In genomic region chr10:131477457-131478205, GRCh38 we compare ENCODE assay signal across 19 cellular contexts.
DNase-seq lines count a peak whose midpoint lies in the region; ATAC-seq, FAIRE-seq and TF ChIP-seq lines count a peak whose summit lies in the region.
"Had no signal": no experiment of that assay in that cellular context is flagged by ENCODE, and none has a peak within 500 bp of the region (broad histone marks: within the 10 kb centered on the region; RNA-seq: fewer than 3 reads in every experiment).

No MANE protein-coding gene starts in this region.

- 0 out of 2 replicates have a peak, but pooled peaks have one; percentile 12 for TF ChIP-seq RAD21 in HCT116 (IDR thresholded peaks at IDR 0.05; ENCODE audit: low read depth)

- H3K4me3 ChIP-seq in HCT116 (replicated peaks in 1 of 2; ENCODE audit: low read depth in 1 of 2, low read length in 2 of 2) (no peak overlapping the region), hepatocyte (no peak overlapping the region), pancreas (no peak overlapping the region), gastroesophageal sphincter (no peak overlapping the region)
- H3K4me3 ChIP-seq: MG63, mucosa of descending colon, transverse colon had no signal

- H3K9ac ChIP-seq in HCT116 (ENCODE audit: low read length), result no peak overlapping the region

- H3K4me2 ChIP-seq in HCT116 (ENCODE audit: low read length) (no peak overlapping the region), hepatocyte (peak overlapping the region; percentile 63)

- TF ChIP-seq CTCF in HCT116 (IDR thresholded peaks at IDR 0.05 in 2 of 3, conservative IDR thresholded peaks at IDR 0.05 in 1 of 3; ENCODE audit: borderline replicate concordance in 1 of 3, insufficient read depth in 1 of 3, low read depth in 2 of 3, low read length in 2 of 3), result 0 out of 6 replicates have a peak, but pooled peaks of 1 of the 3 experiments have one; percentile 8
- peak; percentile 21 for TF ChIP-seq CTCF in hepatocyte (IDR thresholded peaks at IDR 0.05; ENCODE audit: poor library complexity)
- TF ChIP-seq CTCF in pancreas (IDR thresholded peaks at IDR 0.05), result no peak
- TF ChIP-seq CTCF in gastroesophageal sphincter (IDR thresholded peaks at IDR 0.05), result no peak

- H3K27ac ChIP-seq in HCT116 (ENCODE audit: low read depth, low read length), result no peak overlapping the region
- peak overlapping the region; percentile 73 for H3K27ac ChIP-seq in hepatocyte
- H3K27ac ChIP-seq in pancreas, result peak overlapping the region in 1 of 4 donors; percentile 5
- H3K27ac ChIP-seq in gastroesophageal sphincter, result no peak overlapping the region
- H3K27ac ChIP-seq: transverse colon had no signal

- TF ChIP-seq POLR2A in HCT116 (IDR thresholded peaks at IDR 0.05; ENCODE audit: borderline replicate concordance, extremely low read depth, insufficient read depth, insufficient read length) (no peak), gastroesophageal sphincter (IDR thresholded peaks at IDR 0.05) (no peak)

- H4K20me1 ChIP-seq in HCT116 (ENCODE audit: insufficient read depth) (no peaks in the 10 kb centered on the region), hepatocyte (ENCODE audit: insufficient read depth, poor library complexity, severe bottlenecking) (no peaks in the 10 kb centered on the region)

- CTCF ChIA-PET in HCT116 (lab: Charles Lee), result no interaction called here

- ATAC-seq in HCT116 (no peak), pancreas (peak; percentile 79 to 89 (median 82)), gastroesophageal sphincter (no peak), HG03342 (IDR thresholded peaks at IDR 0.05; ENCODE audit: unreplicated experiment) (no peak)
- ATAC-seq: left colon; mucosa of descending colon; Panc1; stimulated activated naive CD8-positive, alpha-beta T cell treated with anti-CD3 and anti-CD28 coated beads, Interleukin-15, amount 100 ng/mL, for 72 hours had no signal

- no peak for FAIRE-seq in pancreas (lab: Jason Lieb, UNC)

- BruUV-seq in HCT116 (replicated peaks; lab: Mats Ljungman, UMichigan), result no TSS peak

- H3K9me2 ChIP-seq in HCT116 (ENCODE audit: insufficient read depth), result no peaks in the 10 kb centered on the region
- H3K9me2 ChIP-seq in hepatocyte (replicated peaks; ENCODE audit: insufficient read depth), result no peaks in the 10 kb centered on the region

- no peaks in the 10 kb centered on the region for H3K4me1 ChIP-seq in HCT116 (ENCODE audit: control insufficient read depth in 1 of 2, insufficient read depth in 2 of 2, low read length in 2 of 2)
- H3K4me1 ChIP-seq in hepatocyte (ENCODE audit: insufficient read depth), result no peaks in the 10 kb centered on the region
- peaks cover 0 to 6% (median 4%) of the 10 kb centered on the region in 3 donors for H3K4me1 ChIP-seq in pancreas
- H3K4me1 ChIP-seq in gastroesophageal sphincter, result no peaks in the 10 kb centered on the region
- H3K4me1 ChIP-seq: transverse colon had no signal

- RAD21 ChIA-PET in HCT116 (lab: Charles Lee; ENCODE audit: low non-redundant PET in 1 of 2, low total read pairs in 2 of 2, uncharacterized antibody in 2 of 2, unreplicated experiment in 2 of 2), result no interaction called here

- H3K9me3 ChIP-seq in HCT116 (ENCODE audit: control insufficient read depth in 1 of 2, insufficient read depth in 1 of 2, low read depth in 1 of 2, low read length in 2 of 2) (no peaks in the 10 kb centered on the region), hepatocyte (ENCODE audit: low read depth) (no peaks in the 10 kb centered on the region), pancreas (no peaks in the 10 kb centered on the region), gastroesophageal sphincter (no peaks in the 10 kb centered on the region)
- H3K9me3 ChIP-seq: MG63, transverse colon had no signal

- POLR2A ChIA-PET in HCT116 (lab: Charles Lee), result no interaction called here

- no peak for DNase-seq in HCT116 (ENCODE audit: low read depth, low spot score)
- DNase-seq in RPMI8226, result peak; percentile 3
- DNase-seq in hepatocyte (ENCODE audit: low spot score), result peak; percentile 54
- DNase-seq in pancreas, result peak in 2 of 6 donors; percentile 11 to 36
- no peak for DNase-seq in GDM1 (lab: John Stamatoyannopoulos, UW)
- no peak for DNase-seq in AG08395 (ENCODE audit: low spot score)
- DNase-seq: activated CD4-positive, alpha-beta T cell treated with anti-CD3 and anti-CD28 coated beads, Interleukin-2, amount 50 U/mL, for 48 hours; CD8-positive, alpha-beta memory T cell; DND-41; left colon; MG63; mucosa of descending colon; NCI-H1694; stimulated activated CD4-positive, alpha-beta T cell treated with anti-CD3 and anti-CD28 coated beads, Interleukin-4, amount 100 ng/mL, for 24 hours; stimulated activated naive CD8-positive, alpha-beta T cell treated with anti-CD3 and anti-CD28 coated beads, Interleukin-15, amount 100 ng/mL, for 72 hours; transverse colon had no signal

- H3K79me2 ChIP-seq in HCT116 (ENCODE audit: insufficient read depth, low read length), result no peaks in the 10 kb centered on the region
- H3K79me2 ChIP-seq in hepatocyte, result no peaks in the 10 kb centered on the region

- TF ChIP-seq EP300 in gastroesophageal sphincter (IDR thresholded peaks at IDR 0.05), result no peak

- H3K27me3 ChIP-seq in HCT116 (ENCODE audit: insufficient read depth, low read length), result no peaks in the 10 kb centered on the region
- H3K27me3 ChIP-seq in hepatocyte, result no peaks in the 10 kb centered on the region
- no peaks in the 10 kb centered on the region for H3K27me3 ChIP-seq in pancreas
- peaks cover 85% of the 10 kb centered on the region for H3K27me3 ChIP-seq in gastroesophageal sphincter
- H3K27me3 ChIP-seq: MG63, transverse colon had no signal

- H2AFZ ChIP-seq in HCT116 (ENCODE audit: low read depth, low read length, poor library complexity, severe bottlenecking) (no peak overlapping the region), hepatocyte (peak overlapping the region; percentile 45)

- WGBS in hepatocyte (ENCODE audit: low lambda C conversion rate, missing lambda C conversion rate), result 57% methylated on average over 16 of the region's 16 CpGs
- 10 to 14% methylated on average over 16 of the region's 16 CpGs for WGBS in pancreas, 2 donors
- WGBS in gastroesophageal sphincter (ENCODE audit: low coverage in 1 of 2), 2 donors, result 28 to 33% methylated on average over 8 to 14 of the region's 16 CpGs

- intact Hi-C loops in HCT116 (cut with micrococcal nuclease), result no loop called here
- intact Hi-C loops in pancreas (cut with DNase I), result no loop called here

- H3K36me3 ChIP-seq in HCT116 (ENCODE audit: control insufficient read depth in 1 of 2, insufficient read depth in 2 of 2, low read length in 2 of 2) (no peaks in the 10 kb centered on the region), hepatocyte (replicated peaks; ENCODE audit: insufficient read depth, low read depth) (no peaks in the 10 kb centered on the region), pancreas (no peaks in the 10 kb centered on the region), gastroesophageal sphincter (no peaks in the 10 kb centered on the region)
- H3K36me3 ChIP-seq: MG63, transverse colon had no signal

TF ChIP-seq in HCT116, 20 proteins besides CTCF, POLR2A, EP300 and RAD21 (continues in another document):
- TF ChIP-seq CEBPB (IDR thresholded peaks at IDR 0.05; ENCODE audit: low read depth), result no peak
- no peak for TF ChIP-seq JUND (IDR thresholded peaks at IDR 0.05)
- TF ChIP-seq MAX (IDR thresholded peaks at IDR 0.05), result no peak
- TF ChIP-seq ZBTB33 (IDR thresholded peaks at IDR 0.05; ENCODE audit: extremely low read depth, insufficient replicate concordance, low read length), result no peak
- TF ChIP-seq ZFX (IDR thresholded peaks at IDR 0.05), result no peak
- no peak for TF ChIP-seq SRF (IDR thresholded peaks at IDR 0.05; ENCODE audit: low read depth)
- no peak for TF ChIP-seq SIN3A (IDR thresholded peaks at IDR 0.05; ENCODE audit: low read depth)
- no peak for TF ChIP-seq POLR2AphosphoS5 (IDR thresholded peaks at IDR 0.05; ENCODE audit: low read depth, low read length)
- TF ChIP-seq EZH2phosphoT487 (IDR thresholded peaks at IDR 0.05; ENCODE audit: borderline replicate concordance), result no peak
- no peak for TF ChIP-seq ZNF274 (IDR thresholded peaks at IDR 0.05; ENCODE audit: low read depth, low read length)
- TF ChIP-seq CBX3 (IDR thresholded peaks at IDR 0.05; ENCODE audit: low read depth), result no peak
- TF ChIP-seq FOSL1 (IDR thresholded peaks at IDR 0.05; ENCODE audit: low read depth), result no peak
- no peak for TF ChIP-seq ELF1 (IDR thresholded peaks at IDR 0.05; ENCODE audit: borderline replicate concordance, low read depth)
- TF ChIP-seq YY1 (IDR thresholded peaks at IDR 0.05; ENCODE audit: extremely low read depth, insufficient replicate concordance, low read depth, low read length), result no peak
- no peak for TF ChIP-seq EGR1 (IDR thresholded peaks at IDR 0.05; ENCODE audit: low read depth)

Comparison
In these comparisons a context has a peak if more than half of its experiments do, and no peak if none do; other contexts are left out.
1. ATAC-seq: peak in pancreas (4 of 4); none in HCT116 (single experiment), gastroesophageal sphincter (single experiment) and HG03342 (single experiment).
2. DNase-seq: peak in RPMI8226 (single experiment) and hepatocyte (single experiment); none in HCT116 (single experiment), GDM1 (single experiment) and AG08395 (single experiment).